Comparison of ENCODE assay signal across 8 cellular contexts in the genomic region with DNA sequence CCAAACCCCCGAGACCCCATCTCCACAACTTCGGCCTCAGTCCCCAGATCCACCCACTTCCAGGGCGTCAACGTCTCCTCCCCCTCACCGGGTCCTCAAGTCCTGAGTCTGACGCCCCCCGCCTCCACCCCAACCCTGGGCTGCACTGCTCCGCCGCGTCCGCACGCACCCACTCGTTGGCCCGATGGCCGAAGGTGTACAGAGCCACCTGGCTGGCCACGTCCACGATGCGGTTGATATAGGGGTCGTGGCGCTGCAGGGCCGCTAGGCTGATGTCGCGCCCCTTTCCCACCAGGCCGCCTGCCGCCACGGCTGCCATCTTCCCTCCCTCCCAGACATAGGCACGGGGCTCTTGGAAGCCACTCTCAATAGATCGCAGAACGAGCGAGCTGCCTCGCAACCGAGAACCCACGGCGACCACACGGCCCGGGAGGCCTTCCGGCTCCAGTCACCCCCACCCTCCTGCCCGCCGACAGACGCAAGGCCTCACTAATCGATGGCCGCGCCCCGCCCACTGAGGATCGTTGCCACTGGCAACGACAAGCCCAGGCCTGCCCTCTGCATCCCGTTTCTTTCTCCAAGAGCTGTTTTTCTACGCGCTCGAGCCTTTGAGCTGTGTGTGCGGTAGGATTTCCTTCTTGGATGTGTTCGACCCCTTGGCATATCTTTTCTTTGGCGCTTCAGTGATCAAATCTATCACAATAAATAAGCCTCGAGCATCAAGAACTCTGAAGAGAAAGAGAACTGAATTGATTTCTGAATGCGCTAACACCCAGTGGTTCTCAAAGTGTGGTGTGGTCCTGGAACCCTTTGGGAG. TPM values are rescaled to one million over a fixed set of nuclear protein-coding genes. Genes with fewer than 3 reads are reported as not detected.
DNase-seq lines count a peak whose midpoint lies in the region; ATAC-seq and TF ChIP-seq lines count a peak whose summit lies in the region.

A gene (minus strand): TSS at position 345 of the 817 bp plus-strand sequence. CDS start 26 bp downstream, at position 319.

- in situ Hi-C loops in astrocyte of the cerebellum (cut with HindIII; ENCODE audit: low sequenced_read_pairs): no loop called here

- no peaks in the 10 kb centered on the region for H3K9me3 ChIP-seq in aorta (ENCODE audit: control insufficient read depth, low read length)

- TF ChIP-seq CTCF in astrocyte of the cerebellum (IDR thresholded peaks at IDR 0.05; ENCODE audit: low read depth, low read length, missing control alignments): no peak

- H3K36me3 ChIP-seq in rectal smooth muscle tissue (ENCODE audit: control insufficient read depth, insufficient read depth, low read length) (no peaks in the 10 kb centered on the region), aorta (ENCODE audit: control insufficient read depth in 1 of 2, insufficient read depth in 2 of 2, low read length in 1 of 2) (no peaks in the 10 kb centered on the region)

- peaks cover 27% of the 10 kb centered on the region for H3K4me1 ChIP-seq in rectal smooth muscle tissue (ENCODE audit: control insufficient read depth, insufficient read depth, low read length)
- peaks cover 4 to 5% of the 10 kb centered on the region in 2 donors for H3K4me1 ChIP-seq in aorta (ENCODE audit: control insufficient read depth in 1 of 2, insufficient read depth in 2 of 2, low read length in 2 of 2)

- H3K9ac ChIP-seq in rectal smooth muscle tissue (ENCODE audit: low read length): peak within 1 kb of the TSS; percentile 74

- ATAC-seq in GM18502 (IDR thresholded peaks at IDR 0.05; ENCODE audit: poor library complexity, unreplicated experiment): peak; percentile 97
- ATAC-seq in HG02970 (IDR thresholded peaks at IDR 0.05; ENCODE audit: low FRiP score, unreplicated experiment): peak; percentile 98
- peak; percentile 100 for ATAC-seq in aorta (ENCODE audit: low FRiP score)

- H3K4me3 ChIP-seq in astrocyte of the cerebellum (ENCODE audit: low read depth, low read length) (peak within 1 kb of the TSS; percentile 74), rectal smooth muscle tissue (ENCODE audit: low read length) (peak within 1 kb of the TSS; percentile 92), aorta (ENCODE audit: low read length in 2 of 2) (peak within 1 kb of the TSS; percentile 3 to 80)

- H3K27ac ChIP-seq in rectal smooth muscle tissue (ENCODE audit: low read depth, low read length) (peak within 1 kb of the TSS; percentile 95), aorta (ENCODE audit: low read depth in 1 of 2, low read length in 2 of 2) (peak within 1 kb of the TSS in 1 of 2 donors; percentile 24)

- WGBS in aorta, 2 donors: 3% methylated on average over 52 to 55 of the region's 55 CpGs

- intact Hi-C loops in aorta (cut with DNase I): loop anchor here in 1 of 2 donors (5.0 kb wide), 1 partner anchor 33 kb away; no protein-coding TSS in a partner anchor

- H3K27me3 ChIP-seq in rectal smooth muscle tissue (ENCODE audit: control insufficient read depth, insufficient read depth, low read length) (no peaks in the 10 kb centered on the region), aorta (ENCODE audit: control insufficient read depth in 1 of 2, insufficient read depth in 2 of 2, low read length in 1 of 2) (no peaks in the 10 kb centered on the region)

- peak; percentile 95 for DNase-seq in NCI-H2029 (lab: John Stamatoyannopoulos, UW)
- DNase-seq in T-helper 9 cell: peak; percentile 86
- peak; percentile 96 for DNase-seq in astrocyte of the cerebellum (ENCODE audit: low read depth)
- DNase-seq in hepatic stellate cell (ENCODE audit: low spot score): peak; percentile 89
- peak; percentile 99 for DNase-seq in aorta

RNA-seq across cellular contexts. Expression of the gene that starts here (rescaled TPM):
- 10 to 100 TPM; 14.5 to 16.9 TPM for total RNA-seq in aorta
- 10 to 100 TPM in 1 of 2 donors, 1 to 10 TPM in 1; 8.0 to 10.0 TPM for polyA plus RNA-seq in aorta

Comparison
In these comparisons a context has a peak if more than half of its experiments do, and no peak if none do; other contexts are left out.
1. H3K4me3 ChIP-seq: peak in every context shown above with its lines; median percentile 92 in rectal smooth muscle tissue; 74 in astrocyte of the cerebellum; 42 in aorta.